Comparison of ENCODE assay signal across 1 cellular context in the genomic region with DNA sequence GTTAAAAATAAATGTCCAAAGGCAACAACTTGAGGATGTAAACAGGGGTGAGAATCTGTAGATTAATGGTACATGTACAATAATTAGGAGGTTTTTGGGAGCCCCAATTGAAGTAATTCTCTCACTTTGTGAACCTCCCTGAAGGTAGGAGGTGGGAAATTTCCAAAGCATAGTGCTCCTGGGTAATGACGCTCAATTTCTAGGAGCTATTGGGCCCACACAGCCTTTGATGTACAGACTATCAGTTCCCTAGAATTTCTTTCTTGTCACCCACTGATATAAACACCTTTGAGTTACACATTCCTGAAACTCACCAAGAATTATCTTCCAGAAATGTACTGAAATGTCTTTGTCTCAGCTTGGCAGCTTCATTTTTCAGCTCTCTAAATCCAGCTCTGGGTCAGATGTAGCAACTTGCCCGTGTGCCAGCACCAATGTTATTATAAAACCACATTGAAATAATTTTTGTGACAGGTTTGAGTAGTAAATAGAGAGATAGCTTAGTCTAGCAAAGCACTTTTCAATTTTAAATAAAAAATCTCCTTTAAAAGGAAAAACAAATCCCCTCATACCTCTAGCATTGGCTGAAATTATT.
TF ChIP-seq lines count a peak whose summit lies in the region.

No MANE protein-coding gene starts in this region.

TF ChIP-seq in GM23338, 12 proteins besides CTCF, POLR2A, EP300 and RAD21 (continued from another document):
- TF ChIP-seq, protein P1, sequence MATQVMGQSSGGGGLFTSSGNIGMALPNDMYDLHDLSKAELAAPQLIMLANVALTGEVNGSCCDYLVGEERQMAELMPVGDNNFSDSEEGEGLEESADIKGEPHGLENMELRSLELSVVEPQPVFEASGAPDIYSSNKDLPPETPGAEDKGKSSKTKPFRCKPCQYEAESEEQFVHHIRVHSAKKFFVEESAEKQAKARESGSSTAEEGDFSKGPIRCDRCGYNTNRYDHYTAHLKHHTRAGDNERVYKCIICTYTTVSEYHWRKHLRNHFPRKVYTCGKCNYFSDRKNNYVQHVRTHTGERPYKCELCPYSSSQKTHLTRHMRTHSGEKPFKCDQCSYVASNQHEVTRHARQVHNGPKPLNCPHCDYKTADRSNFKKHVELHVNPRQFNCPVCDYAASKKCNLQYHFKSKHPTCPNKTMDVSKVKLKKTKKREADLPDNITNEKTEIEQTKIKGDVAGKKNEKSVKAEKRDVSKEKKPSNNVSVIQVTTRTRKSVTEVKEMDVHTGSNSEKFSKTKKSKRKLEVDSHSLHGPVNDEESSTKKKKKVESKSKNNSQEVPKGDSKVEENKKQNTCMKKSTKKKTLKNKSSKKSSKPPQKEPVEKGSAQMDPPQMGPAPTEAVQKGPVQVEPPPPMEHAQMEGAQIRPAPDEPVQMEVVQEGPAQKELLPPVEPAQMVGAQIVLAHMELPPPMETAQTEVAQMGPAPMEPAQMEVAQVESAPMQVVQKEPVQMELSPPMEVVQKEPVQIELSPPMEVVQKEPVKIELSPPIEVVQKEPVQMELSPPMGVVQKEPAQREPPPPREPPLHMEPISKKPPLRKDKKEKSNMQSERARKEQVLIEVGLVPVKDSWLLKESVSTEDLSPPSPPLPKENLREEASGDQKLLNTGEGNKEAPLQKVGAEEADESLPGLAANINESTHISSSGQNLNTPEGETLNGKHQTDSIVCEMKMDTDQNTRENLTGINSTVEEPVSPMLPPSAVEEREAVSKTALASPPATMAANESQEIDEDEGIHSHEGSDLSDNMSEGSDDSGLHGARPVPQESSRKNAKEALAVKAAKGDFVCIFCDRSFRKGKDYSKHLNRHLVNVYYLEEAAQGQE (IDR thresholded peaks at IDR 0.05; ENCODE audit: unreplicated experiment) = no peak
- TF ChIP-seq POLR2AphosphoS5 (IDR thresholded peaks at IDR 0.05; ENCODE audit: low read depth) = no peak
- no peak for TF ChIP-seq ZNF331 (CRISPR knock-in tag; IDR thresholded peaks at IDR 0.05; ENCODE audit: low read depth)
- no peak for TF ChIP-seq NANOG (IDR thresholded peaks at IDR 0.05; ENCODE audit: borderline replicate concordance)
